1 cellular context compared by ENCODE assay signal in the genomic region with DNA sequence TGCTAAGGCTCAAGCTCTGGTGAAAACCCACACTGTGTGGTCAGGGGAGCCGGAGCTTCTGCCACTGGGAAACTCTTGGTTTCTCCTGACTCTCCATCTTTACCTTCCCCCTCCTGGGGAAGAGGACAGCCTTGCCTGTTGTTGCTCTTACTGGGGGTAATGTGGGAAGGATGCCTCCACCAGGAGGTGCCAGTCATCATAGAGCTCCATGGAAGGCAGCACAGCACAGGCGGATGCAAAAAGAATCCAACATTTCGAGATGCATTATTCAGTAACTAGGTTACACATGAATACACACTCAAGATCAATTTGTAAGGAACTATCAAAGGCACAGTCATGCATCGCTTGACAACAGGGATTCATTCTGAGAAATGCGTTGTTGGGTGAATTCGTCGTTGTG.
TF ChIP-seq lines count a peak whose summit lies in the region.

No MANE protein-coding gene starts in this region.

TF ChIP-seq in H1, 55 proteins besides CTCF, POLR2A, EP300 and RAD21 (continued from another document):
- TF ChIP-seq CEBPB (IDR thresholded peaks at IDR 0.05; ENCODE audit: low read depth, low read length) (no peak), TAF7 (optimal IDR thresholded peaks at IDR 0.05; ENCODE audit: borderline replicate concordance, low read depth, low read length) (no peak), SIRT6 (IDR thresholded peaks at IDR 0.05; ENCODE audit: low read length) (no peak), PHF8 (conservative IDR thresholded peaks at IDR 0.05; ENCODE audit: low read depth, low read length) (no peak)
- TF ChIP-seq, protein P1, sequence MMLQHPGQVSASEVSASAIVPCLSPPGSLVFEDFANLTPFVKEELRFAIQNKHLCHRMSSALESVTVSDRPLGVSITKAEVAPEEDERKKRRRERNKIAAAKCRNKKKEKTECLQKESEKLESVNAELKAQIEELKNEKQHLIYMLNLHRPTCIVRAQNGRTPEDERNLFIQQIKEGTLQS (IDR thresholded peaks at IDR 0.05; ENCODE audit: insufficient read depth, low read depth, low read length), result no peak
